1 cellular context compared by ENCODE assay signal in the genomic region with DNA sequence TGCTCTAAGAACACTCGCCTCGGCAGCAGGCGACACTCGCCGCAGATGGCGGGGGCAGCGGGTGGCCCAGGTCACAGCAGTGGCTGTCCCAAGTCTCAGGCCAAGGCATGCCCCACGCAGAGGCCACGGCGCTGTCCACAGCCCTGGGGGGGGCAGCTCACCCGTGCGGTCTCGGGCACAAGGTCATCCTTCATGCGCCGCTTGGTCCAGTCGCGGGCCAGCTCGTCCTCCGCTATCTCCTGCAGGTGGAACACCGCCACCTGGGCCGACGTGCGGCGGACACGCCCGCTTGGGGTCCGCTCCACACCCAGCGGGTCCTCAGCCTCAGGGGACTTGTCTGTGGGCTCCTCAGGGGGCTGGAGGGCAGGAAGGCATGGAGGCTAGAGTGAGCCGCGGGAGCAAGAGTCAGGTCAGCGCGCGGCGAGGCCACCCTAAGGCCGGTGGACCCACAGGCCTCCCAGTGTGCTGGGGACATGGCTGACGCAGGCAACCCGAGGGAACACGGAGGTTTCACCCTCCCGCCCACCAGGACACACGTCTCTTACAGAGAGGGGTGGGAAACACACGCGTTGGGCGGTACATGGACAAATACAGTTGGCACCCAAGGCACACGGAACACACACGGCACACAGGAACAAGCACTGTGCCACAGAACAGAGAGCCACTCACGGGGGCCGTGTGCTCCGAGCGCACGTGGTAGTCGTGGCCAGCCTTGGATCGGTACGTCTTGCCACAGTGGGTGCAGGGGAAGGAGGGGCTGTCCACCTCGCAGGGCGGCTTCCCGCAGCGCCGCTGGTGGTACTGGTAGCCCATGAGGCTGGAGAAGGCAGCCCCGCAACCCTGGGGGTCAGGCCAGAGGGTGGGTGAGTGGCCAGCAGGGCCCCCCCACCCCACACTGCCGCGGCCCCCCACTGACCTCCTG.
TF ChIP-seq lines count a peak whose summit lies in the region.

No MANE protein-coding gene starts in this region.

TF ChIP-seq in HepG2, 621 proteins besides CTCF, POLR2A, EP300 and RAD21 (continued from another document):
- no peak for TF ChIP-seq MEIS2 (CRISPR knock-in tag; IDR thresholded peaks at IDR 0.05)
- no peak for TF ChIP-seq THAP11 (CRISPR knock-in tag; IDR thresholded peaks at IDR 0.05)
- no peak for TF ChIP-seq ZNF558 (CRISPR knock-in tag; IDR thresholded peaks at IDR 0.05; ENCODE audit: borderline replicate concordance)
- TF ChIP-seq KDM5B (CRISPR knock-in tag; IDR thresholded peaks at IDR 0.05; ENCODE audit: borderline replicate concordance) = 0 out of 2 replicates have a peak, but pooled peaks have one; percentile 10
- TF ChIP-seq ZNF782 (CRISPR knock-in tag; IDR thresholded peaks at IDR 0.05; ENCODE audit: borderline replicate concordance) = 0 out of 2 replicates have a peak, but pooled peaks have one; percentile 44
- peak; percentile 39 for TF ChIP-seq AGO2 (optimal IDR thresholded peaks at IDR 0.05; ENCODE audit: low read depth, low read length)
- TF ChIP-seq, protein P1, sequence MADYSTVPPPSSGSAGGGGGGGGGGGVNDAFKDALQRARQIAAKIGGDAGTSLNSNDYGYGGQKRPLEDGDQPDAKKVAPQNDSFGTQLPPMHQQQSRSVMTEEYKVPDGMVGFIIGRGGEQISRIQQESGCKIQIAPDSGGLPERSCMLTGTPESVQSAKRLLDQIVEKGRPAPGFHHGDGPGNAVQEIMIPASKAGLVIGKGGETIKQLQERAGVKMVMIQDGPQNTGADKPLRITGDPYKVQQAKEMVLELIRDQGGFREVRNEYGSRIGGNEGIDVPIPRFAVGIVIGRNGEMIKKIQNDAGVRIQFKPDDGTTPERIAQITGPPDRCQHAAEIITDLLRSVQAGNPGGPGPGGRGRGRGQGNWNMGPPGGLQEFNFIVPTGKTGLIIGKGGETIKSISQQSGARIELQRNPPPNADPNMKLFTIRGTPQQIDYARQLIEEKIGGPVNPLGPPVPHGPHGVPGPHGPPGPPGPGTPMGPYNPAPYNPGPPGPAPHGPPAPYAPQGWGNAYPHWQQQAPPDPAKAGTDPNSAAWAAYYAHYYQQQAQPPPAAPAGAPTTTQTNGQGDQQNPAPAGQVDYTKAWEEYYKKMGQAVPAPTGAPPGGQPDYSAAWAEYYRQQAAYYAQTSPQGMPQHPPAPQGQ (CRISPR knock-in tag; IDR thresholded peaks at IDR 0.05; ENCODE audit: borderline replicate concordance) = no peak
- no peak for TF ChIP-seq NR2F1 (CRISPR knock-in tag; IDR thresholded peaks at IDR 0.05)
- TF ChIP-seq GABPB1 (CRISPR knock-in tag; IDR thresholded peaks at IDR 0.05) = peak; percentile 3; the same call in 1 of the 2 replicates
- TF ChIP-seq, protein P2, sequence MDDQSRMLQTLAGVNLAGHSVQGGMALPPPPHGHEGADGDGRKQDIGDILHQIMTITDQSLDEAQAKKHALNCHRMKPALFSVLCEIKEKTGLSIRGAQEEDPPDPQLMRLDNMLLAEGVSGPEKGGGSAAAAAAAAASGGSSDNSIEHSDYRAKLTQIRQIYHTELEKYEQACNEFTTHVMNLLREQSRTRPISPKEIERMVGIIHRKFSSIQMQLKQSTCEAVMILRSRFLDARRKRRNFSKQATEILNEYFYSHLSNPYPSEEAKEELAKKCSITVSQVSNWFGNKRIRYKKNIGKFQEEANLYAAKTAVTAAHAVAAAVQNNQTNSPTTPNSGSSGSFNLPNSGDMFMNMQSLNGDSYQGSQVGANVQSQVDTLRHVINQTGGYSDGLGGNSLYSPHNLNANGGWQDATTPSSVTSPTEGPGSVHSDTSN (CRISPR knock-in tag; IDR thresholded peaks at IDR 0.05; ENCODE audit: borderline replicate concordance) = no peak
- TF ChIP-seq, protein P3, sequence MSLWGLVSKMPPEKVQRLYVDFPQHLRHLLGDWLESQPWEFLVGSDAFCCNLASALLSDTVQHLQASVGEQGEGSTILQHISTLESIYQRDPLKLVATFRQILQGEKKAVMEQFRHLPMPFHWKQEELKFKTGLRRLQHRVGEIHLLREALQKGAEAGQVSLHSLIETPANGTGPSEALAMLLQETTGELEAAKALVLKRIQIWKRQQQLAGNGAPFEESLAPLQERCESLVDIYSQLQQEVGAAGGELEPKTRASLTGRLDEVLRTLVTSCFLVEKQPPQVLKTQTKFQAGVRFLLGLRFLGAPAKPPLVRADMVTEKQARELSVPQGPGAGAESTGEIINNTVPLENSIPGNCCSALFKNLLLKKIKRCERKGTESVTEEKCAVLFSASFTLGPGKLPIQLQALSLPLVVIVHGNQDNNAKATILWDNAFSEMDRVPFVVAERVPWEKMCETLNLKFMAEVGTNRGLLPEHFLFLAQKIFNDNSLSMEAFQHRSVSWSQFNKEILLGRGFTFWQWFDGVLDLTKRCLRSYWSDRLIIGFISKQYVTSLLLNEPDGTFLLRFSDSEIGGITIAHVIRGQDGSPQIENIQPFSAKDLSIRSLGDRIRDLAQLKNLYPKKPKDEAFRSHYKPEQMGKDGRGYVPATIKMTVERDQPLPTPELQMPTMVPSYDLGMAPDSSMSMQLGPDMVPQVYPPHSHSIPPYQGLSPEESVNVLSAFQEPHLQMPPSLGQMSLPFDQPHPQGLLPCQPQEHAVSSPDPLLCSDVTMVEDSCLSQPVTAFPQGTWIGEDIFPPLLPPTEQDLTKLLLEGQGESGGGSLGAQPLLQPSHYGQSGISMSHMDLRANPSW (CRISPR knock-in tag; IDR thresholded peaks at IDR 0.05; ENCODE audit: borderline replicate concordance) = no peak
- TF ChIP-seq ZNF788 (CRISPR knock-in tag; IDR thresholded peaks at IDR 0.05; ENCODE audit: borderline replicate concordance) = no peak
- TF ChIP-seq NCOA5 (CRISPR knock-in tag; IDR thresholded peaks at IDR 0.05) = no peak
TF ChIP-seq in HepG2: peak in this region for 10.
